20 cellular contexts compared by ENCODE assay signal in genomic region chr20:50469324-50469723, GRCh38.
"Had no signal": no experiment of that assay in that cellular context is flagged by ENCODE, and none has a peak within 500 bp of the region (broad histone marks: within the 10 kb centered on the region; RNA-seq: fewer than 3 reads in every experiment).

No MANE protein-coding gene starts in this region.

- DNase-seq: IMR-90, Karpas-422, KG1, MG63, NCI-H1092, NCI-H1105 treated with DMSO at 0.1 percent for 48 hours, NCI-H1417 treated with DMSO at 0.1 percent for 48 hours, NCI-H146, NCI-H187 treated with DMSO at 0.1 percent for 48 hours, NCI-H2029 treated with DMSO at 0.1 percent for 48 hours, NCI-H345, NCI-H510A, NCI-H524 treated with DMSO at 0.1 percent for 48 hours, NCI-H82, Right ventricle myocardium superior, RPMI8226, SIG-M5 had no signal

- H3K27me3 ChIP-seq: MG63, SJSA1 had no signal

- FAIRE-seq: RCC 7860 had no signal

- H3K36me3 ChIP-seq: MG63, SJSA1 had no signal

- H3K27ac ChIP-seq: SJSA1, SK-N-MC had no signal

- H3K9me3 ChIP-seq: MG63, SJSA1 had no signal

- H3K4me3 ChIP-seq: MG63, SJSA1, SK-N-MC had no signal
